In the genomic region with DNA sequence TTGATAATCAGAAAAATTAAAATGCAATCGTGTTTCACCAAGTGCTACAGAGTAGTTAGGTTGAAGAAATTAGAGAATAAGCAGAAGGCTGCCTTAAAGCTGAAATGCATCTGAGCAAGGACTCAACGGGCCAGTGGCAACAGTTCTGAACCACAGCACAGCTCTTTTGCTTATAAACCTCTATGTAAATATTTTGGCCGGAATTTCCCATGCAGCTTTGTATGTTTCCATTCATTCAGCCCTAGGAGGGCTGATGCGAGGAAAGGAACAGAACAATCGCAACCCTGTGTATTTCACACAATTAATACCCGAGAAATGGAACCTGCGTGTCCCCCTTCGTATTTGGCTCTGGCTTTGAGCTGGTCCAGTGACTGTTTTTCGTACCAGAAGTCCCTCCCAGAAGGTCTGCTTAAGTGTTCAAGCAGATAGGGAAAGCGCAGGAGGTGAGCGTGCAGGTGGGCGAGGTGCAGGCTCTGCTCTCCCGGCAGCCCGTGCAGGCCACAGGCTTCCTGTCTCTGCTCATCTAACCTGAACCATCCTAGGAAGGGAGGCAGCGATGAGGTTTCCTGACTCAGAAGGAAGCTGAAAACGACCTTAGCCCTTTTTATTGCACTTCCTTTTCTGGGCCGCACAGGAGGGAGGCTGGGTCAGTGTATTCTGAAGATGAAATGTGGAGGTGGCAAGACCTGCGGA, we compare ENCODE assay signal across 11 cellular contexts.
DNase-seq lines count a peak whose midpoint lies in the region; ATAC-seq and TF ChIP-seq lines count a peak whose summit lies in the region.
"Had no signal": no experiment of that assay in that cellular context is flagged by ENCODE, and none has a peak within 500 bp of the region (broad histone marks: within the 10 kb centered on the region; RNA-seq: fewer than 3 reads in every experiment).

No MANE protein-coding gene starts in this region.

- no peak overlapping the region for H3K27ac ChIP-seq in prostate gland
- H3K27ac ChIP-seq: thyroid gland had no signal

- WGBS in prostate gland: 64% methylated on average over 18 of the region's 18 CpGs

- H3K9me3 ChIP-seq in prostate gland: no peaks in the 10 kb centered on the region
- H3K9me3 ChIP-seq: thyroid gland had no signal

- ATAC-seq in HG02885 (IDR thresholded peaks at IDR 0.05; ENCODE audit: poor library complexity, unreplicated experiment): peak; percentile 73
- peak; percentile 72 for ATAC-seq in activated naive CD8-positive, alpha-beta T cell treated with anti-CD3 and anti-CD28 coated beads, Interleukin-2, amount 50 U/mL, for 24 hours
- ATAC-seq in stimulated activated memory B cell treated with anti-CD40 and anti-IgM and Interleukin-4, amounts not matched to agents 10 μg/mL and 1 μg/mL and 100 μg/mL, for 72 hours: peak; percentile 71
- ATAC-seq: Panc1 had no signal

- no peak for TF ChIP-seq POLR2A in prostate gland (IDR thresholded peaks at IDR 0.05)

- DNase-seq in SKM-1 treated with dmso at 0.1 percent for 144 hours (lab: John Stamatoyannopoulos, UW; ENCODE audit: unreplicated experiment) (peak; percentile 10), middle frontal gyrus (ENCODE audit: extremely low spot score, low spot score) (no peak), Kasumi-1 (lab: John Stamatoyannopoulos, UW) (no peak), prostate gland (ENCODE audit: low spot score) (no peak)
- DNase-seq in activated naive CD8-positive, alpha-beta T cell treated with anti-CD3 and anti-CD28 coated beads, Interleukin-2, amount 50 U/mL, for 24 hours: peak; percentile 34
- DNase-seq: cerebellar nuclear complex, NCI-H1417 treated with DMSO at 0.1 percent for 48 hours, thyroid gland had no signal

- no peaks in the 10 kb centered on the region for H3K36me3 Mint-ChIP-seq in activated naive CD8-positive, alpha-beta T cell treated with anti-CD3 and anti-CD28 coated beads, Interleukin-2, amount 50 U/mL, for 24 hours (ENCODE audit: low read depth)
- no peaks in the 10 kb centered on the region for H3K36me3 Mint-ChIP-seq in stimulated activated memory B cell treated with anti-CD40 and anti-IgM and Interleukin-4, amounts not matched to agents 10 μg/mL and 1 μg/mL and 100 μg/mL, for 72 hours

- H3K4me1 Mint-ChIP-seq in activated naive CD8-positive, alpha-beta T cell treated with anti-CD3 and anti-CD28 coated beads, Interleukin-2, amount 50 U/mL, for 24 hours: peaks cover 21% of the 10 kb centered on the region
- peaks cover 22% of the 10 kb centered on the region for H3K4me1 Mint-ChIP-seq in stimulated activated memory B cell treated with anti-CD40 and anti-IgM and Interleukin-4, amounts not matched to agents 10 μg/mL and 1 μg/mL and 100 μg/mL, for 72 hours

- intact Hi-C loops in prostate gland (cut with DNase I): no loop called here

- no peak overlapping the region for H3K4me3 ChIP-seq in prostate gland
- H3K4me3 ChIP-seq: thyroid gland had no signal

- H3K27me3 ChIP-seq in prostate gland (replicated peaks; ENCODE audit: insufficient read depth): no peaks in the 10 kb centered on the region
- H3K27me3 ChIP-seq: thyroid gland had no signal

- H3K27ac Mint-ChIP-seq in activated naive CD8-positive, alpha-beta T cell treated with anti-CD3 and anti-CD28 coated beads, Interleukin-2, amount 50 U/mL, for 24 hours: peak overlapping the region; percentile 70
- H3K27ac Mint-ChIP-seq in stimulated activated memory B cell treated with anti-CD40 and anti-IgM and Interleukin-4, amounts not matched to agents 10 μg/mL and 1 μg/mL and 100 μg/mL, for 72 hours: peak overlapping the region; percentile 20

- H3K27me3 Mint-ChIP-seq in activated naive CD8-positive, alpha-beta T cell treated with anti-CD3 and anti-CD28 coated beads, Interleukin-2, amount 50 U/mL, for 24 hours: no peaks in the 10 kb centered on the region
- H3K27me3 Mint-ChIP-seq in stimulated activated memory B cell treated with anti-CD40 and anti-IgM and Interleukin-4, amounts not matched to agents 10 μg/mL and 1 μg/mL and 100 μg/mL, for 72 hours: peaks cover 18% of the 10 kb centered on the region

- no peak for TF ChIP-seq CTCF in prostate gland (IDR thresholded peaks at IDR 0.05)

- H3K4me1 ChIP-seq in prostate gland (replicated peaks): no peaks in the 10 kb centered on the region
- H3K4me1 ChIP-seq: thyroid gland had no signal

- H3K4me3 Mint-ChIP-seq in activated naive CD8-positive, alpha-beta T cell treated with anti-CD3 and anti-CD28 coated beads, Interleukin-2, amount 50 U/mL, for 24 hours: no peak overlapping the region
- peak overlapping the region; percentile 42 for H3K4me3 Mint-ChIP-seq in stimulated activated memory B cell treated with anti-CD40 and anti-IgM and Interleukin-4, amounts not matched to agents 10 μg/mL and 1 μg/mL and 100 μg/mL, for 72 hours

- H3K9me3 Mint-ChIP-seq in activated naive CD8-positive, alpha-beta T cell treated with anti-CD3 and anti-CD28 coated beads, Interleukin-2, amount 50 U/mL, for 24 hours: no peaks in the 10 kb centered on the region
- H3K9me3 Mint-ChIP-seq in stimulated activated memory B cell treated with anti-CD40 and anti-IgM and Interleukin-4, amounts not matched to agents 10 μg/mL and 1 μg/mL and 100 μg/mL, for 72 hours: no peaks in the 10 kb centered on the region

- no peaks in the 10 kb centered on the region for H3K36me3 ChIP-seq in prostate gland
- H3K36me3 ChIP-seq: thyroid gland had no signal

Comparison
In these comparisons a context has a peak if more than half of its experiments do, and no peak if none do; other contexts are left out.
1. DNase-seq: peak in SKM-1 treated with dmso at 0.1 percent for 144 hours (single experiment) and activated naive CD8-positive, alpha-beta T cell treated with anti-CD3 and anti-CD28 coated beads, Interleukin-2, amount 50 U/mL, for 24 hours (single experiment); none in middle frontal gyrus (single experiment), Kasumi-1 (0 of 2) and prostate gland (single experiment).
2. Peak in every context shown above with its lines, with median percentiles within 50 percentile points of each other: ATAC-seq.